Comparison of ENCODE assay signal across 8 cellular contexts in the genomic region with DNA sequence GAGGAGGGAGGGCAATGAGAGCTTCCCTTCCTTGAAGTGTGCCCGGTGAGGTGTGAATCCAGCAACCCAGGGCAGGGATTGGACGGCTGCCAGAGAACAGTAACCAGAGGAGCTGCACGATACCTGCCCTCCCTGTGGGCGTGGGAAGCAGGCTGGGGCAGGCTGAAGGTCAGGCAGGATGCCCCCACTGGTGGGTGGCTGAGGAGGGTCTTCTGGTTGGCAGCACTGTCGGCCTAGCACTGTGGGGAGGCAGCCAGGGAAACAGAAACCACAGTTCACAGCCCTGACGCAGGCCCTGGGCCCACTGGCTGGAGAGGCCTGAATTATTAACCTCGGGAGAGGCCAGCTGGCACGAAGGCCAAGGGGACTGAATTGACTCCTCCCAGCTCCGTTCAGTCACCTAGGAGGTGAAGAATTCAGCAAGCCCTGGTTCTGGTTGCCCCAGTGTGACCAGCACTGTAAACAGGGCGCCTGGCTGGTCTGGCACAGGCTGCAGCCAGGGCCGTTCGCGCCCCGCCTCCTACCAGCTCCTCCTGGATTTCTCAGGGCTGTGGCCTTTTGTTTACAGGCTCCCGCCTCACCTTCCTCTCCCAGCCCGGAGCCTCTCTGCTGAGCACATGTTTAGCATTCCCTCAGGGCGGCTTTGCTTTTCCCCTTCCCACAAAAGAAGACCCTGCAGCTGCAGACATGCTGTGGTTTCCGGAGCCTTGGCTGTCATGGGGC.
A peak's percentile ranks its signal among the peaks of the same experiment; 100 is the strongest.
DNase-seq lines count a peak whose midpoint lies in the region; ATAC-seq and TF ChIP-seq lines count a peak whose summit lies in the region.

No MANE protein-coding gene starts in this region.

- peaks cover 17% of the 10 kb centered on the region for H3F3A ChIP-seq in neural progenitor cell (ENCODE audit: low read depth)

- peaks cover 23% of the 10 kb centered on the region for H3K4me1 Mint-ChIP-seq in neural progenitor cell
- no peaks in the 10 kb centered on the region for H3K4me1 Mint-ChIP-seq in activated naive CD4-positive, alpha-beta T cell treated with anti-CD3 and anti-CD28 coated beads, Interleukin-2, amount 10 ng/mL, durations not matched to agents 7 days and 5 days

- no peaks in the 10 kb centered on the region for H4K20me1 ChIP-seq in neural progenitor cell (ENCODE audit: low read depth)

- H3K4me3 ChIP-seq in esophagus squamous epithelium, result peak overlapping the region in 3 of 4 donors; percentile 17 to 20 (median 18)
- H3K4me3 ChIP-seq in neural progenitor cell, result no peak overlapping the region

- H3K9me3 ChIP-seq in esophagus squamous epithelium, result no peaks in the 10 kb centered on the region
- H3K9me3 ChIP-seq in neural progenitor cell (ENCODE audit: low read depth), result no peaks in the 10 kb centered on the region

- 32 to 46% methylated on average over 10 to 12 of the region's 18 CpGs for WGBS in esophagus squamous epithelium, 2 donors

- no peaks in the 10 kb centered on the region for H3K36me3 ChIP-seq in esophagus squamous epithelium
- no peaks in the 10 kb centered on the region for H3K36me3 ChIP-seq in neural progenitor cell

- peak overlapping the region; percentile 95 for H3K27ac Mint-ChIP-seq in neural progenitor cell
- no peak overlapping the region for H3K27ac Mint-ChIP-seq in activated naive CD4-positive, alpha-beta T cell treated with anti-CD3 and anti-CD28 coated beads, Interleukin-2, amount 10 ng/mL, durations not matched to agents 7 days and 5 days

- no peak overlapping the region for H3K9ac ChIP-seq in neural progenitor cell

- H3K4me3 Mint-ChIP-seq in neural progenitor cell, result peak overlapping the region; percentile 38
- no peak overlapping the region for H3K4me3 Mint-ChIP-seq in activated naive CD4-positive, alpha-beta T cell treated with anti-CD3 and anti-CD28 coated beads, Interleukin-2, amount 10 ng/mL, durations not matched to agents 7 days and 5 days

- H3K27ac ChIP-seq in C4-2B, result peak overlapping the region; percentile 83
- peak overlapping the region; percentile 82 to 89 (median 86) for H3K27ac ChIP-seq in esophagus squamous epithelium
- H3K27ac ChIP-seq in neural progenitor cell, result peak overlapping the region; percentile 95

- H2AFZ ChIP-seq in neural progenitor cell (replicated peaks), result peak overlapping the region; percentile 89

- peak overlapping the region; percentile 56 for H3K4me2 ChIP-seq in neural progenitor cell

- no peaks in the 10 kb centered on the region for H3K9me3 Mint-ChIP-seq in neural progenitor cell
- H3K9me3 Mint-ChIP-seq in activated naive CD4-positive, alpha-beta T cell treated with anti-CD3 and anti-CD28 coated beads, Interleukin-2, amount 10 ng/mL, durations not matched to agents 7 days and 5 days, result no peaks in the 10 kb centered on the region

- intact Hi-C loops in esophagus squamous epithelium (cut with DNase I), result no loop called here

- TF ChIP-seq CTCF in C4-2B (conservative IDR thresholded peaks at IDR 0.05), result no peak
- TF ChIP-seq CTCF in esophagus squamous epithelium (IDR thresholded peaks at IDR 0.05), result no peak
- TF ChIP-seq CTCF in neural progenitor cell (IDR thresholded peaks at IDR 0.05), result no peak

- H3K27me3 ChIP-seq in esophagus squamous epithelium (no peaks in the 10 kb centered on the region), neural progenitor cell (no peaks in the 10 kb centered on the region)

- H3K27me3 Mint-ChIP-seq in neural progenitor cell (ENCODE audit: insufficient read depth, low read depth), result peaks cover 14% of the 10 kb centered on the region
- peaks cover 13% of the 10 kb centered on the region for H3K27me3 Mint-ChIP-seq in activated naive CD4-positive, alpha-beta T cell treated with anti-CD3 and anti-CD28 coated beads, Interleukin-2, amount 10 ng/mL, durations not matched to agents 7 days and 5 days

- CTCF ChIA-PET in activated naive CD4-positive, alpha-beta T cell treated with anti-CD3 and anti-CD28 coated beads, Interleukin-2, amount 10 ng/mL, durations not matched to agents 7 days and 5 days (lab: Charles Lee), result no interaction called here

- peaks cover 14 to 44% (median 24%) of the 10 kb centered on the region in 3 donors for H3K4me1 ChIP-seq in esophagus squamous epithelium
- H3K4me1 ChIP-seq in neural progenitor cell, result peaks cover 17% of the 10 kb centered on the region

- TF ChIP-seq POLR2A in esophagus squamous epithelium (IDR thresholded peaks at IDR 0.05), result no peak

- peak; percentile 69 for ATAC-seq in HG02588 (IDR thresholded peaks at IDR 0.05; ENCODE audit: unreplicated experiment)

- H3K36me3 Mint-ChIP-seq in neural progenitor cell, result no peaks in the 10 kb centered on the region
- no peaks in the 10 kb centered on the region for H3K36me3 Mint-ChIP-seq in activated naive CD4-positive, alpha-beta T cell treated with anti-CD3 and anti-CD28 coated beads, Interleukin-2, amount 10 ng/mL, durations not matched to agents 7 days and 5 days

- no peaks in the 10 kb centered on the region for H3K79me2 ChIP-seq in neural progenitor cell (ENCODE audit: low read depth)

- DNase-seq in NCI-H510A treated with DMSO at 0.1 percent for 48 hours (lab: John Stamatoyannopoulos, UW), result peak; percentile 88
- no peak for DNase-seq in esophagus squamous epithelium (lab: John Stamatoyannopoulos, UW)
- peak; percentile 93 for DNase-seq in neural progenitor cell (ENCODE audit: low spot score)
- no peak for DNase-seq in activated naive CD4-positive, alpha-beta T cell treated with anti-CD3 and anti-CD28 coated beads, Interleukin-2, amount 10 ng/mL, durations not matched to agents 7 days and 5 days
- DNase-seq in NCI-H446 treated with DMSO at 0.1 percent for 48 hours (lab: John Stamatoyannopoulos, UW), result no peak
- DNase-seq in NCI-H2081 treated with DMSO at 0.1 percent for 48 hours (lab: John Stamatoyannopoulos, UW), result no peak

Comparison
In these comparisons a context has a peak if more than half of its experiments do, and no peak if none do; other contexts are left out.
1. DNase-seq: peak in NCI-H510A treated with DMSO at 0.1 percent for 48 hours (single experiment) and neural progenitor cell (single experiment); none in esophagus squamous epithelium (single experiment), activated naive CD4-positive, alpha-beta T cell treated with anti-CD3 and anti-CD28 coated beads, Interleukin-2, amount 10 ng/mL, durations not matched to agents 7 days and 5 days (single experiment), NCI-H446 treated with DMSO at 0.1 percent for 48 hours (single experiment) and NCI-H2081 treated with DMSO at 0.1 percent for 48 hours (single experiment).
2. Peak in every context shown above with its lines, with median percentiles within 50 percentile points of each other: H3K27ac ChIP-seq.